Comparison of ENCODE assay signal across 15 cellular contexts in the genomic region with DNA sequence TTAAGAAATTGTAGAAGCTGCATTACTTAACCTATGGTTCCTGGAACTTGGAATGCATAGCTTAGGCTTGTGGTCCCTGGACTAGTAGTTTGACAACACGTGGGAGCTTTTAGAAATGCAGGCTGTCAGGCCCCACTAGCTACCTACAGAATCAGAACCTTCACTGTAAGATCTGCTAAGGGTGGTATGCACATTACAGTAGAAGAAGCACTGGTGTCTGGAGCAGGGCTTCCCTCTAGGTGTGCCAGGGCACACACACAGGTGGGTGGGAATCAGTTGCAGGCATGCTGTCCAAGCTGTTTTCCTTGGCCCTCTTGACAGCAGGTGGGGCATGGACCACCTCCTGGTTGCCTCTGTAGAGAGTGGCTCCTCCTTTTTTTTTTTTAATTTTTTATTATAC. TPM values are rescaled to one million over a fixed set of nuclear protein-coding genes. Genes with fewer than 3 reads are reported as not detected.
"Had no signal": no experiment of that assay in that cellular context is flagged by ENCODE, and none has a peak within 500 bp of the region (broad histone marks: within the 10 kb centered on the region; RNA-seq: fewer than 3 reads in every experiment).

No MANE protein-coding gene starts in this region.

- H3K27ac ChIP-seq: cardiac muscle cell, dorsolateral prefrontal cortex, foreskin keratinocyte had no signal

- H3K36me3 ChIP-seq: cardiac muscle cell, uterus had no signal

- DNase-seq: aorta; dorsolateral prefrontal cortex; foreskin keratinocyte; glutamatergic neuron; stimulated activated CD4-positive, alpha-beta T cell treated with anti-CD3 and anti-CD28 coated beads, Interleukin-12 subunit alpha, Interleukin-12 subunit beta, amount 100 ng/mL, for 4 hours; stimulated activated CD4-positive, alpha-beta T cell treated with anti-CD3 and anti-CD28 coated beads, Interleukin-2, amount 100 ng/mL, for 24 hours; stomach; T-helper 9 cell; uterus had no signal

- H3K4me3 ChIP-seq: cardiac muscle cell, dorsolateral prefrontal cortex, uterus had no signal

- ATAC-seq: activated CD4-positive, CD25-positive, alpha-beta regulatory T cell treated with anti-CD3 and anti-CD28 coated beads, Interleukin-2, amount 50 U/mL, for 24 hours; foreskin keratinocyte had no signal

- H3K4me1 ChIP-seq: foreskin keratinocyte, uterus had no signal

- H3K27me3 ChIP-seq: cardiac muscle cell, dorsolateral prefrontal cortex, stomach, uterus had no signal

- H3K9me3 ChIP-seq: uterus had no signal

- H3K4me3 Mint-ChIP-seq: activated T-helper 1 cell treated with anti-CD3 and anti-CD28 coated beads, Interleukin-12 subunit alpha, Interleukin-12 subunit beta, Interleukin-2, Interleukin-4 antibody, amounts not matched to agents 30 ng/mL and 10 ng/mL and 1 ng/mL, durations not matched to agents 14 hours and 24 hours and 36 hours; mesothelial cell of epicardium had no signal

- H3K27ac Mint-ChIP-seq: activated T-helper 1 cell treated with anti-CD3 and anti-CD28 coated beads, Interleukin-12 subunit alpha, Interleukin-12 subunit beta, Interleukin-2, Interleukin-4 antibody, amounts not matched to agents 30 ng/mL and 10 ng/mL and 1 ng/mL, durations not matched to agents 14 hours and 24 hours and 36 hours; mesothelial cell of epicardium had no signal

RNA-seq across cellular contexts. Expression of gene NNMT, which starts 8.8 kb away (rescaled TPM):
- total RNA-seq: activated CD8-positive, alpha-beta memory T cell treated with anti-CD3 and anti-CD28 coated beads for 36 hours; activated T-helper 1 cell treated with anti-CD3 and anti-CD28 coated beads, Interleukin-12 subunit alpha, Interleukin-12 subunit beta, Interleukin-2, Interleukin-4 antibody, amounts not matched to agents 30 ng/mL and 10 ng/mL and 1 ng/mL, durations not matched to agents 14 hours and 24 hours and 36 hours; cardiac muscle cell; foreskin keratinocyte had no signal
- polyA plus RNA-seq: foreskin keratinocyte, neural cell had no signal
